ENCODE assay signal across 8 cellular contexts in the genomic region with DNA sequence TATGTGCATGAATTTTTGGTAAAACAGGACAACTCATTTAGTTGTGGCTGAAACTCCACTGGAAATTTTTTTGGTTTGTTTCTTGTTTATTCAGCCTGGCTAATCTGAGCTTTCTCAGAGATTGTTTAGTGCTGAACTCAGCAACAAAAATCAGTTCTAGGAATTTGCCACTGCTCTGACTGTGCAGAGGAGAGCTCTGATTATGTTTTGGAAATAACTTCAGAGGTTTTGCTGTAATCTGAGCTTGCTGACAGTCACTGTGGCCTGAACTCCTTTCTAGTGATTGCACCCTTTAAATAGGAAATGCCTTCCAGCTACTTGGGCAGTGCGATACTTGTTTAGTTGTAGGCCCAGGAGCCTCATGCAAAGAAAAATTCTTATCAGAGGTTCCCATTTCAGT.
DNase-seq lines count a peak whose midpoint lies in the region; ATAC-seq and TF ChIP-seq lines count a peak whose summit lies in the region.

No MANE protein-coding gene starts in this region.

- peak overlapping the region; percentile 89 for H3K27ac Mint-ChIP-seq in activated CD4-positive, alpha-beta T cell treated with anti-CD3 and anti-CD28 coated beads for 36 hours

- ATAC-seq in activated CD4-positive, alpha-beta T cell treated with anti-CD3 and anti-CD28 coated beads for 36 hours, result peak; percentile 58

- CTCF ChIA-PET in activated CD4-positive, alpha-beta T cell treated with anti-CD3 and anti-CD28 coated beads for 36 hours (lab: Charles Lee), result interaction anchor here (0.9 to 2.5 kb wide), 5 partner anchors 11 to 375 kb away, joined by 3 to 7 read pairs (median 5); no protein-coding TSS in a partner anchor

- no peak overlapping the region for H3K4me3 Mint-ChIP-seq in activated CD4-positive, alpha-beta T cell treated with anti-CD3 and anti-CD28 coated beads for 36 hours

- peak; percentile 28 for DNase-seq in activated CD4-positive, alpha-beta T cell treated with anti-CD3 and anti-CD28 coated beads for 36 hours
- DNase-seq in activated CD4-positive, alpha-beta T cell treated with anti-CD3 and anti-CD28 coated beads for 4 hours, result no peak
- DNase-seq in T1000 (lab: John Stamatoyannopoulos, UW) (peak; percentile 2), fibroblast of villous mesenchyme (ENCODE audit: low read depth) (peak; percentile 95), smooth muscle cell of the brain vasculature (ENCODE audit: low read depth, low spot score) (peak; percentile 77), D341Med (ENCODE audit: low spot score) (no peak), NCI-H2171 treated with DMSO at 0.1 percent for 48 hours (lab: John Stamatoyannopoulos, UW) (no peak), midbrain (lab: John Stamatoyannopoulos, UW) (no peak)

- no peak for TF ChIP-seq CTCF in fibroblast of villous mesenchyme (IDR thresholded peaks at IDR 0.05; ENCODE audit: insufficient read depth, low read depth, low read length)

- intact Hi-C loops in activated CD4-positive, alpha-beta T cell treated with anti-CD3 and anti-CD28 coated beads for 36 hours (cut with DNase I, micrococcal nuclease), result loop anchor here (1.0 to 10.0 kb wide), 6 partner anchors 20 to 1994 kb away; a partner anchor contains a TSS

- H3K4me3 ChIP-seq in fibroblast of villous mesenchyme (ENCODE audit: low read depth, low read length), result no peak overlapping the region

- POLR2A ChIA-PET in activated CD4-positive, alpha-beta T cell treated with anti-CD3 and anti-CD28 coated beads for 36 hours (lab: Charles Lee), result interaction anchor here (0.7 to 1.4 kb wide), 4 partner anchors 18 to 120 kb away, joined by 3 to 6 read pairs (median 4); a partner anchor contains a TSS

- H3K9me3 Mint-ChIP-seq in activated CD4-positive, alpha-beta T cell treated with anti-CD3 and anti-CD28 coated beads for 36 hours (ENCODE audit: low read depth), result peaks cover 12% of the 10 kb centered on the region

- H3K36me3 Mint-ChIP-seq in activated CD4-positive, alpha-beta T cell treated with anti-CD3 and anti-CD28 coated beads for 36 hours (ENCODE audit: low read depth), result peaks cover 48% of the 10 kb centered on the region

- H3K27me3 Mint-ChIP-seq in activated CD4-positive, alpha-beta T cell treated with anti-CD3 and anti-CD28 coated beads for 36 hours, result no peaks in the 10 kb centered on the region

- peaks cover 71% of the 10 kb centered on the region for H3K4me1 Mint-ChIP-seq in activated CD4-positive, alpha-beta T cell treated with anti-CD3 and anti-CD28 coated beads for 36 hours

Comparison
In these comparisons a context has a peak if more than half of its experiments do, and no peak if none do; other contexts are left out.
1. DNase-seq: peak in activated CD4-positive, alpha-beta T cell treated with anti-CD3 and anti-CD28 coated beads for 36 hours (single experiment), T1000 (single experiment), fibroblast of villous mesenchyme (single experiment) and smooth muscle cell of the brain vasculature (single experiment); none in activated CD4-positive, alpha-beta T cell treated with anti-CD3 and anti-CD28 coated beads for 4 hours (0 of 2), D341Med (single experiment), NCI-H2171 treated with DMSO at 0.1 percent for 48 hours (single experiment) and midbrain (single experiment).